Comparison of ENCODE assay signal across 11 cellular contexts in genomic region chr12:65649126-65649525, GRCh38.
DNase-seq lines count a peak whose midpoint lies in the region; ATAC-seq, FAIRE-seq and TF ChIP-seq lines count a peak whose summit lies in the region.
"Had no signal": no experiment of that assay in that cellular context is flagged by ENCODE, and none has a peak within 500 bp of the region (broad histone marks: within the 10 kb centered on the region; RNA-seq: fewer than 3 reads in every experiment).

No MANE protein-coding gene starts in this region.

- no peaks in the 10 kb centered on the region for H3K4me1 ChIP-seq in lung (ENCODE audit: control insufficient read depth in 2 of 2, insufficient read depth in 2 of 2, low read length in 2 of 2)

- FAIRE-seq in HTR-8/SVneo (lab: Jason Lieb, UNC) (peak; percentile 86), bronchial epithelial cell (lab: Jason Lieb, UNC) (peak; percentile 85)

- 48 to 74% methylated on average over 3 of the region's 3 CpGs for WGBS in lung, 2 donors

- no peaks in the 10 kb centered on the region for H3K9me3 ChIP-seq in lung (ENCODE audit: control insufficient read depth in 2 of 2, insufficient read depth in 1 of 2, low read length in 1 of 2)

- in situ Hi-C loops in ACHN (cut with HindIII; ENCODE audit: low pct_ligation_motif_present, low pct_unique_long_range_greater_than_20kb, low sequenced_read_pairs): no loop called here

- TF ChIP-seq CTCF in bronchial epithelial cell (IDR thresholded peaks at IDR 0.05; ENCODE audit: insufficient read depth, low read length, severe bottlenecking): no peak
- no peak for TF ChIP-seq CTCF in lung (IDR thresholded peaks at IDR 0.05; ENCODE audit: control extremely low read depth, extremely low read depth)

- ATAC-seq in lung (ENCODE audit: insufficient read depth, low FRiP score) (peak; percentile 89), HG02678 (IDR thresholded peaks at IDR 0.05; ENCODE audit: unreplicated experiment) (no peak), HG03280 (IDR thresholded peaks at IDR 0.05; ENCODE audit: unreplicated experiment) (no peak)
- ATAC-seq in stimulated activated naive CD8-positive, alpha-beta T cell treated with anti-CD3 and anti-CD28 coated beads, Interleukin-15, Interleukin-2, amounts not matched to agents 100 U/mL and 50 U/mL, for 24 hours: no peak
- ATAC-seq: activated T-helper 17 cell treated with anti-CD3 and anti-CD28 coated beads, Interleukin-2, amount 50 U/mL, for 72 hours had no signal

- H3K4me3 ChIP-seq in bronchial epithelial cell (ENCODE audit: low read depth, low read length): no peak overlapping the region
- no peak overlapping the region for H3K4me3 ChIP-seq in lung

- H3K27me3 ChIP-seq in bronchial epithelial cell (ENCODE audit: control insufficient read depth, insufficient read depth, low read length): no peaks in the 10 kb centered on the region
- H3K27me3 ChIP-seq in lung (ENCODE audit: control insufficient read depth, insufficient read depth): no peaks in the 10 kb centered on the region

- DNase-seq in ACHN (peak; percentile 97), HTR-8/SVneo (ENCODE audit: insufficient read length, low spot score) (peak; percentile 62), bronchial epithelial cell (ENCODE audit: low read depth) (peak; percentile 100), lung (ENCODE audit: low spot score) (peak; percentile 38), NCI-H2227 treated with DMSO at 0.1 percent for 48 hours (lab: John Stamatoyannopoulos, UW) (no peak)
- DNase-seq in stimulated activated naive CD8-positive, alpha-beta T cell treated with anti-CD3 and anti-CD28 coated beads, Interleukin-15, Interleukin-2, amounts not matched to agents 100 U/mL and 50 U/mL, for 24 hours: no peak
- DNase-seq: CD8-positive, alpha-beta memory T cell; NCI-H1417 treated with DMSO at 0.1 percent for 48 hours had no signal

- H3K27ac ChIP-seq in lung (ENCODE audit: low read depth in 1 of 2, low read length in 1 of 2): peak overlapping the region in 1 of 2 donors; percentile 53

- H3K36me3 ChIP-seq in bronchial epithelial cell (ENCODE audit: control insufficient read depth, insufficient read depth, low read length) (no peaks in the 10 kb centered on the region), lung (ENCODE audit: control insufficient read depth in 2 of 2, insufficient read depth in 2 of 2, low read length in 2 of 2) (no peaks in the 10 kb centered on the region)

Comparison
In these comparisons a context has a peak if more than half of its experiments do, and no peak if none do; other contexts are left out.
1. DNase-seq: peak in ACHN (single experiment), HTR-8/SVneo (single experiment), bronchial epithelial cell (single experiment) and lung (single experiment); none in NCI-H2227 treated with DMSO at 0.1 percent for 48 hours (single experiment) and stimulated activated naive CD8-positive, alpha-beta T cell treated with anti-CD3 and anti-CD28 coated beads, Interleukin-15, Interleukin-2, amounts not matched to agents 100 U/mL and 50 U/mL, for 24 hours (single experiment).